Comparison of ENCODE assay signal across 12 cellular contexts in genomic region chr2:229901819-229902218, GRCh38. TPM values are rescaled to one million over a fixed set of nuclear protein-coding genes. Genes with fewer than 3 reads are reported as not detected.
DNase-seq lines count a peak whose midpoint lies in the region; ATAC-seq, FAIRE-seq and TF ChIP-seq lines count a peak whose summit lies in the region.
"Had no signal": no experiment of that assay in that cellular context is flagged by ENCODE, and none has a peak within 500 bp of the region (broad histone marks: within the 10 kb centered on the region; RNA-seq: fewer than 3 reads in every experiment).

No MANE protein-coding gene starts in this region.

- no peak for TF ChIP-seq POLR2A in GM12892 (IDR thresholded peaks at IDR 0.05; ENCODE audit: low read depth, low read length)

- no peak for ATAC-seq in GM18861 (IDR thresholded peaks at IDR 0.05; ENCODE audit: unreplicated experiment)
- ATAC-seq in HG03378 (IDR thresholded peaks at IDR 0.05; ENCODE audit: unreplicated experiment): no peak

- no peak overlapping the region for H3K4me3 ChIP-seq in AG04449 (ENCODE audit: low read depth, low read length)
- no peak overlapping the region for H3K4me3 ChIP-seq in HFF-Myc (replicated peaks; ENCODE audit: low read depth, low read length)
- H3K4me3 ChIP-seq: thoracic aorta had no signal

- CTCF ChIA-PET in AG04449 (lab: Yijun Ruan, JAX): interaction anchor here (1.2 kb wide), 2 partner anchors 100 to 258 kb away, joined by 3 read pairs; no protein-coding TSS in a partner anchor

- DNase-seq in AG04449 (ENCODE audit: low read depth, low spot score) (peak; percentile 17), HFF-Myc (ENCODE audit: extremely low read depth, low read depth) (peak; percentile 56), astrocyte of the hippocampus (ENCODE audit: low read depth, low spot score) (peak; percentile 88), iPS-NIHi7 (ENCODE audit: extremely low spot score) (peak; percentile 30), GM12892 (ENCODE audit: insufficient read length) (no peak), GDM1 (lab: John Stamatoyannopoulos, UW) (no peak)
- DNase-seq: activated T-cell treated with anti-CD3 and anti-CD28 coated beads, Interleukin-2, amount 50 U/mL, for 48 hours; NCI-H510A had no signal

- POLR2A ChIA-PET in AG04449 (lab: Yijun Ruan, JAX): interaction anchor here (1.5 kb wide), 1 partner anchor 19 kb away, joined by 4 read pairs; the partner anchor contains the start of gene TRIP12

- FAIRE-seq in GM12892 (lab: Jason Lieb, UNC): no peak
- FAIRE-seq: endometrium had no signal

- TF ChIP-seq CTCF in AG04449 (IDR thresholded peaks at IDR 0.05; ENCODE audit: insufficient read depth, low read length, missing control alignments) (no peak), HFF-Myc (IDR thresholded peaks at IDR 0.05; ENCODE audit: low read depth, low read length, missing control alignments) (no peak)

RNA-seq across cellular contexts. Expression of gene TRIP12, which starts 20.0 kb away (rescaled TPM):
- polyA plus RNA-seq in GM12892 (2012; ENCODE audit: missing spikeins): 77.7 TPM

RNA-seq across cellular contexts. Expression of gene FBXO36, which starts 20.5 kb away (rescaled TPM):
- 1.6 TPM for polyA plus RNA-seq in GM12892 (2012; ENCODE audit: missing spikeins)

Comparison
In these comparisons a context has a peak if more than half of its experiments do, and no peak if none do; other contexts are left out.
1. DNase-seq: peak in AG04449 (single experiment), HFF-Myc (single experiment), astrocyte of the hippocampus (single experiment) and iPS-NIHi7 (single experiment); none in GM12892 (single experiment) and GDM1 (single experiment).